Comparison of ENCODE assay signal across 16 cellular contexts in the genomic region with DNA sequence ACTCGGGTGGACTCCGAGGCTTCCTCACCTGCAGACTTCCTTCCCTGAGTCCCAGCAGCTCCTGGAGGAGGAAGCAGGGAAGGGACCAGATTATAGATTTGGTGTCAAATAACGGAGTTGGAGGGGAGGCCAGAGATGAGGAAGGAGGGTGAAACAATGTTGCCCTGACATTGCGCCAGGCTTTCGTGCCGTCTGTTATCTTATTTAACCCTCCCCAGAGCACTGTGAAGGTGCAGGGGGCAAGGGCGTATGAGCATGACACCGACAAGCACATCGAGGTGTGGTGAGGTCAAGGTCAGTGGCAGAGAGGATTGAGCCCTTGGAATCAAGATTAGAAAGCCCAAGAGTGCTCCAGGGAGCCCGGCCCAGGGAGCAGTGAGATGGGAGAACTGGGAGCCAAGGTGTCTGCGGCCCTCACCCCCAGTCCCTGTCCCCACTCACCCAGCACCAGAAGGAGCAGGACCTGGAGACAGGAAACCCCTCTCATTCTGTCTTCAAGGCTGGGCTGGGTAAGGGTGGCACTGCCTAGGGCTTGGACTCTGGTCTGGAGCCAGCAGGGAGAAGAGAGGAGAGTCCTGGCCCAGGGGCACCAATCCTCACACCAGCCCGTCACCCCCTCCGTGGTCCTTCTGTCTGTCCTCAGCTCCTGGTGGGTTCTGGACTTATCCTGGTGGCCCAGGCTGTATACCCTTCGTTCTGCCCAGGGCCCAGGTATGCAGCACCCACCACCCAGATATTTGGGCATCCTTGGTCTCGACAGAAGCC. TPM values are rescaled to one million over a fixed set of nuclear protein-coding genes. Genes with fewer than 3 reads are reported as not detected.
DNase-seq lines count a peak whose midpoint lies in the region; ATAC-seq and TF ChIP-seq lines count a peak whose summit lies in the region.
"Had no signal": no experiment of that assay in that cellular context is flagged by ENCODE, and none has a peak within 500 bp of the region (broad histone marks: within the 10 kb centered on the region; RNA-seq: fewer than 3 reads in every experiment).

No MANE protein-coding gene starts in this region.

- no peaks in the 10 kb centered on the region for H3K27me3 ChIP-seq in CD4-positive, CD25-positive, alpha-beta regulatory T cell (ENCODE audit: control insufficient read depth, insufficient read depth, low read length)

- H3K27ac ChIP-seq in CD4-positive, CD25-positive, alpha-beta regulatory T cell (ENCODE audit: insufficient read depth, low read length, poor library complexity, severe bottlenecking), result no peak overlapping the region
- H3K27ac ChIP-seq: thyroid gland had no signal

- H3K27ac Mint-ChIP-seq in CD4-positive, CD25-positive, alpha-beta regulatory T cell, result no peak overlapping the region
- no peak overlapping the region for H3K27ac Mint-ChIP-seq in WTC11
- H3K27ac Mint-ChIP-seq in naive B cell, result peak overlapping the region in 2 of 6 donors; percentile 26 to 85

- no peak overlapping the region for H3K4me3 ChIP-seq in CD4-positive, CD25-positive, alpha-beta regulatory T cell (ENCODE audit: low read depth, low read length)
- H3K4me3 ChIP-seq: thyroid gland had no signal

- peaks cover 0 to 3% (median 0%) of the 10 kb centered on the region in 7 donors for H3K9me3 Mint-ChIP-seq in CD4-positive, CD25-positive, alpha-beta regulatory T cell
- H3K9me3 Mint-ChIP-seq in WTC11 (no peaks in the 10 kb centered on the region), naive B cell (peaks cover 0 to 1% (median 0%) of the 10 kb centered on the region in 7 donors)

- no peaks in the 10 kb centered on the region for H3K36me3 ChIP-seq in CD4-positive, CD25-positive, alpha-beta regulatory T cell (ENCODE audit: control insufficient read depth, insufficient read depth, low read length)
- H3K36me3 ChIP-seq: thyroid gland had no signal

- POLR2A ChIA-PET in WTC11 (lab: Charles Lee), result no interaction called here

- peaks cover 0 to 15% (median 0%) of the 10 kb centered on the region in 4 donors for H3K4me1 Mint-ChIP-seq in CD4-positive, CD25-positive, alpha-beta regulatory T cell
- peaks cover 4% of the 10 kb centered on the region for H3K4me1 Mint-ChIP-seq in WTC11
- peaks cover 3 to 11% (median 8%) of the 10 kb centered on the region in 3 donors for H3K4me1 Mint-ChIP-seq in naive B cell

- H3K27me3 Mint-ChIP-seq in CD4-positive, CD25-positive, alpha-beta regulatory T cell, result peaks cover 38% of the 10 kb centered on the region
- H3K27me3 Mint-ChIP-seq in WTC11 (ENCODE audit: low read depth) (peaks cover 36% of the 10 kb centered on the region), naive B cell (peaks cover 10 to 53% (median 43%) of the 10 kb centered on the region in 3 donors)

- no peak for TF ChIP-seq CTCF in WTC11 (IDR thresholded peaks at IDR 0.05)

- no peak for ATAC-seq in CD4-positive, CD25-positive, alpha-beta regulatory T cell (ENCODE audit: low read depth in 2 of 2)
- ATAC-seq in WTC11, result no peak
- no peak for ATAC-seq in naive B cell (ENCODE audit: low read depth in 2 of 2)
- no peak for ATAC-seq in esophagus mucosa

- DNase-seq in DMS53 (lab: John Stamatoyannopoulos, UW) (peak; percentile 28), DMS53 treated with DMSO at 0.1 percent for 48 hours (lab: John Stamatoyannopoulos, UW; ENCODE audit: unreplicated experiment) (no peak), WTC11 (ENCODE audit: low spot score) (no peak), naive B cell (no peak), dermis blood vessel endothelial cell (no peak), CD1c-positive myeloid dendritic cell (ENCODE audit: extremely low spot score) (no peak)
- DNase-seq in CD4-positive, CD25-positive, alpha-beta regulatory T cell, result no peak
- DNase-seq: 8988T; activated naive CD4-positive, alpha-beta T cell treated with Interleukin-2 at 50 U/mL for 16 hours; DMS153; erythroblast; NCI-H1436; small intestine; thyroid gland had no signal

- no peaks in the 10 kb centered on the region for H3K36me3 Mint-ChIP-seq in CD4-positive, CD25-positive, alpha-beta regulatory T cell
- H3K36me3 Mint-ChIP-seq in WTC11 (no peaks in the 10 kb centered on the region), naive B cell (no peaks in the 10 kb centered on the region)

- peak overlapping the region in 3 of 4 donors; percentile 21 to 66 (median 56) for H3K4me3 Mint-ChIP-seq in CD4-positive, CD25-positive, alpha-beta regulatory T cell
- H3K4me3 Mint-ChIP-seq in WTC11 (peak overlapping the region; percentile 16; the same call in 1 of the 2 replicates), naive B cell (peak overlapping the region in 5 of 8 donors; percentile 6 to 89 (median 48))

- CTCF ChIA-PET in WTC11 (lab: Charles Lee), result interaction anchor here (0.8 to 2.7 kb wide), 3 partner anchors 12 to 141 kb away, joined by 3 to 18 read pairs (median 8); a partner anchor contains a TSS

- peaks cover 11% of the 10 kb centered on the region for H3K4me1 ChIP-seq in CD4-positive, CD25-positive, alpha-beta regulatory T cell (ENCODE audit: control insufficient read depth, insufficient read depth, low read length, poor library complexity, severe bottlenecking)

- no peaks in the 10 kb centered on the region for H3K9me3 ChIP-seq in CD4-positive, CD25-positive, alpha-beta regulatory T cell (ENCODE audit: control insufficient read depth in 2 of 2, low read length in 2 of 2)
- H3K9me3 ChIP-seq: thyroid gland had no signal

TF ChIP-seq in WTC11, 78 proteins besides CTCF, POLR2A, EP300 and RAD21 (continues in another document):
- TF ChIP-seq ZNF263 (CRISPR knock-in tag; IDR thresholded peaks at IDR 0.05; ENCODE audit: low read depth), result 0 out of 2 replicates have a peak, but pooled peaks have one; percentile 42
- TF ChIP-seq NR2C2 (CRISPR knock-in tag; IDR thresholded peaks at IDR 0.05), result no peak
- TF ChIP-seq, protein P1, sequence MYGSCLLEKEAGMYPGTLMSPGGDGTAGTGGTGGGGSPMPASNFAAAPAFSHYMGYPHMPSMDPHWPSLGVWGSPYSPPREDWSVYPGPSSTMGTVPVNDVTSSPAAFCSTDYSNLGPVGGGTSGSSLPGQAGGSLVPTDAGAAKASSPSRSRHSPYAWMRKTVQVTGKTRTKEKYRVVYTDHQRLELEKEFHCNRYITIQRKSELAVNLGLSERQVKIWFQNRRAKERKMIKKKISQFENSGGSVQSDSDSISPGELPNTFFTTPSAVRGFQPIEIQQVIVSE (CRISPR knock-in tag; IDR thresholded peaks at IDR 0.05; ENCODE audit: borderline replicate concordance), result no peak
- TF ChIP-seq, protein P2, sequence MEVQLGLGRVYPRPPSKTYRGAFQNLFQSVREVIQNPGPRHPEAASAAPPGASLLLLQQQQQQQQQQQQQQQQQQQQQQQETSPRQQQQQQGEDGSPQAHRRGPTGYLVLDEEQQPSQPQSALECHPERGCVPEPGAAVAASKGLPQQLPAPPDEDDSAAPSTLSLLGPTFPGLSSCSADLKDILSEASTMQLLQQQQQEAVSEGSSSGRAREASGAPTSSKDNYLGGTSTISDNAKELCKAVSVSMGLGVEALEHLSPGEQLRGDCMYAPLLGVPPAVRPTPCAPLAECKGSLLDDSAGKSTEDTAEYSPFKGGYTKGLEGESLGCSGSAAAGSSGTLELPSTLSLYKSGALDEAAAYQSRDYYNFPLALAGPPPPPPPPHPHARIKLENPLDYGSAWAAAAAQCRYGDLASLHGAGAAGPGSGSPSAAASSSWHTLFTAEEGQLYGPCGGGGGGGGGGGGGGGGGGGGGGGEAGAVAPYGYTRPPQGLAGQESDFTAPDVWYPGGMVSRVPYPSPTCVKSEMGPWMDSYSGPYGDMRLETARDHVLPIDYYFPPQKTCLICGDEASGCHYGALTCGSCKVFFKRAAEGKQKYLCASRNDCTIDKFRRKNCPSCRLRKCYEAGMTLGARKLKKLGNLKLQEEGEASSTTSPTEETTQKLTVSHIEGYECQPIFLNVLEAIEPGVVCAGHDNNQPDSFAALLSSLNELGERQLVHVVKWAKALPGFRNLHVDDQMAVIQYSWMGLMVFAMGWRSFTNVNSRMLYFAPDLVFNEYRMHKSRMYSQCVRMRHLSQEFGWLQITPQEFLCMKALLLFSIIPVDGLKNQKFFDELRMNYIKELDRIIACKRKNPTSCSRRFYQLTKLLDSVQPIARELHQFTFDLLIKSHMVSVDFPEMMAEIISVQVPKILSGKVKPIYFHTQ (CRISPR knock-in tag; IDR thresholded peaks at IDR 0.05), result no peak

RNA-seq across cellular contexts. Expression of a gene that starts 1.1 kb away (rescaled TPM):
- not detected for total RNA-seq in CD4-positive, CD25-positive, alpha-beta regulatory T cell
- polyA plus RNA-seq in CD4-positive, CD25-positive, alpha-beta regulatory T cell, result not detected
- total RNA-seq in WTC11 (2021) (0.18 to 0.44 TPM (median 0.24 TPM) in 3 replicates), esophagus mucosa (not detected), dermis blood vessel endothelial cell (not detected in 2 replicates)
- polyA plus RNA-seq in naive B cell (ENCODE audit: low read depth in 6 of 6), result not detected
- total RNA-seq: thyroid gland had no signal
- polyA plus RNA-seq: neural cell, small intestine had no signal

RNA-seq across cellular contexts. Expression of a gene that starts 9.2 kb away (rescaled TPM):
- total RNA-seq in CD4-positive, CD25-positive, alpha-beta regulatory T cell, result 96.5 TPM
- polyA plus RNA-seq in CD4-positive, CD25-positive, alpha-beta regulatory T cell, result 100 to 1,000 TPM; 250 to 359 (median 297) TPM
- 252 to 267 TPM (median 267 TPM) in 3 replicates for total RNA-seq in WTC11 (2021)
- polyA plus RNA-seq in naive B cell (ENCODE audit: low read depth in 6 of 6), result 100 to 1,000 TPM; 159 to 241 (median 203) TPM
- total RNA-seq in esophagus mucosa, result 310 TPM
- 132 and 314 TPM in 2 replicates for total RNA-seq in dermis blood vessel endothelial cell

RNA-seq across cellular contexts. Expression of a gene that starts 12.0 kb away (rescaled TPM):
- not detected for total RNA-seq in CD4-positive, CD25-positive, alpha-beta regulatory T cell
- not detected for polyA plus RNA-seq in CD4-positive, CD25-positive, alpha-beta regulatory T cell
- total RNA-seq in WTC11 (2021) (not detected in 3 replicates), esophagus mucosa (not detected), dermis blood vessel endothelial cell (not detected in 2 replicates)
- not detected for polyA plus RNA-seq in naive B cell (ENCODE audit: low read depth in 6 of 6)
- total RNA-seq: thyroid gland had no signal
- polyA plus RNA-seq: neural cell, small intestine had no signal

RNA-seq across cellular contexts. Expression of a gene that starts 30.8 kb away (rescaled TPM):
- not detected for total RNA-seq in CD4-positive, CD25-positive, alpha-beta regulatory T cell
- polyA plus RNA-seq in CD4-positive, CD25-positive, alpha-beta regulatory T cell, result 1 to 10 TPM in 3 of 4 donors, under 1 TPM in 1; 0.43 to 8.4 (median 4.1) TPM
- total RNA-seq in WTC11 (2021) (1.2 to 1.5 TPM (median 1.4 TPM) in 3 replicates), esophagus mucosa (6.9 TPM), dermis blood vessel endothelial cell (1.0 and 2.1 TPM in 2 replicates)
- polyA plus RNA-seq in naive B cell (ENCODE audit: low read depth in 6 of 6), result 1 to 10 TPM in 4 of 6 donors, under 1 TPM in 1, not detected in 1; 0.51 to 4.4 (median 1.9) TPM
- polyA plus RNA-seq: neural cell had no signal

RNA-seq across cellular contexts. Expression of a gene that starts 33.8 kb away (rescaled TPM):
- 1,344 TPM for total RNA-seq in CD4-positive, CD25-positive, alpha-beta regulatory T cell
- 10 to 100 TPM; 29.8 to 40.2 (median 36.4) TPM for polyA plus RNA-seq in CD4-positive, CD25-positive, alpha-beta regulatory T cell
- total RNA-seq in WTC11 (2021) (769 to 823 TPM (median 815 TPM) in 3 replicates), esophagus mucosa (280 TPM), dermis blood vessel endothelial cell (59.5 and 66.2 TPM in 2 replicates)
- polyA plus RNA-seq in naive B cell (ENCODE audit: low read depth in 6 of 6), result 100 to 1,000 TPM in 1 of 6 donors, 10 to 100 TPM in 5; 25.0 to 147 (median 45.1) TPM
